In the genomic region with DNA sequence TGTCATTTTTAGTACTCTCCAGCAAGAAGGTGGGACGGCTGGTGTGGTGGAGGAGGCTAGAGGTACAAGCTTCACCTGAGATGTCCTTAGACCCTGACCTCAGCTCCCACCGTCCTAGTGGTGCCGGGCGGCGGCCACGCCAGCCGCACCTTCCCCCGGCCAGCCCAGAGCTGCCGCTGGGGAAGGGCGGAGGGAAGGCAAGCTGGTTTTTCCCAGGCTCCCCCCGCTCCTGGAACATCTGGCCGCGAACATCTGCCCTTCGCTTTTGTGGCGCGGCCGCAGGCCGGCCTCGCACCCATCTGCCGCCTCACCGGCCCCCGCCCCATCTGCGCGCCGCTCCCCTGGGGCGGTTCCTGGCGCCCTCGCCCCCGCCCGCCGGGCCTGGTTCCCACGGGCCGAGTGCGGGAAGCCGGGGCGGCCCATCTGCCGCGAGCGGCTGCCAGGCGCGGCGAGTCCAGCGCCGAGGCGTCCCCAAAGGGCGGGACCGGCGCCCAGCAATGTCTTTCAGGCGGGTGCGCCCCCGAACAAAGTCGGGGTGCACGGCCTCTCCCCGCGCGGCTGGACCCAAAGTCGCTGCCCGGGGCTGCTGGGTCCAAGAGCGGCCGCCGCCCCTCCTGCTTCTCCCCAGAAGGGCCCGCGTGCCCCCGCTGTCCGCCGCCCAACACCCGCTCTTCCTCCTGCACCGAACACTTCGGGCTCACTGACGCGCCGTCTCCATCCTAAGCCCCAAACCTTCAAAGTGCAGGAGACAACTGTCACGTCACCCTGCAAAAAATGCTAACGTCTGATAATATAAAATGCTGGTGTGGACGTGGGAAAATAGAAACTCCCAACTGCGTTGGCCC, we compare ENCODE assay signal across 8 cellular contexts. TPM values are rescaled to one million over a fixed set of nuclear protein-coding genes. Genes with fewer than 3 reads are reported as not detected.
DNase-seq lines count a peak whose midpoint lies in the region; ATAC-seq lines count a peak whose summit lies in the region.

No MANE protein-coding gene starts in this region.

- H3K4me1 ChIP-seq in urinary bladder (ENCODE audit: insufficient read depth): no peaks in the 10 kb centered on the region

- H3K27me3 Mint-ChIP-seq in dendritic cell treated with granulocyte-macrophage colony-stimulating factor and Interleukin-4, amounts not matched to agents 40 ng/mL and 50 ng/mL, for 4 days: peaks cover 32% of the 10 kb centered on the region
- H3K27me3 Mint-ChIP-seq in memory B cell: peaks cover 10% of the 10 kb centered on the region

- no peaks in the 10 kb centered on the region for H3K36me3 Mint-ChIP-seq in dendritic cell treated with granulocyte-macrophage colony-stimulating factor and Interleukin-4, amounts not matched to agents 40 ng/mL and 50 ng/mL, for 4 days (ENCODE audit: low read depth)
- H3K36me3 Mint-ChIP-seq in memory B cell: no peaks in the 10 kb centered on the region

- DNase-seq in EH (ENCODE audit: low read depth) (peak; percentile 57), NCI-H1694 treated with DMSO at 0.1 percent for 48 hours (lab: John Stamatoyannopoulos, UW) (peak; percentile 54), memory B cell (ENCODE audit: low spot score in 2 of 2) (no peak), NCI-H1048 (lab: John Stamatoyannopoulos, UW) (no peak), NOMO-1 (lab: John Stamatoyannopoulos, UW; ENCODE audit: unreplicated experiment in 2 of 2) (no peak), 8988T (no peak)

- peaks cover 11% of the 10 kb centered on the region for H3K4me1 Mint-ChIP-seq in dendritic cell treated with granulocyte-macrophage colony-stimulating factor and Interleukin-4, amounts not matched to agents 40 ng/mL and 50 ng/mL, for 4 days (ENCODE audit: low read depth)
- peaks cover 5% of the 10 kb centered on the region for H3K4me1 Mint-ChIP-seq in memory B cell

- no peaks in the 10 kb centered on the region for H3K9me3 Mint-ChIP-seq in dendritic cell treated with granulocyte-macrophage colony-stimulating factor and Interleukin-4, amounts not matched to agents 40 ng/mL and 50 ng/mL, for 4 days
- H3K9me3 Mint-ChIP-seq in memory B cell: no peaks in the 10 kb centered on the region

- peak overlapping the region; percentile 70 for H3K27ac ChIP-seq in urinary bladder (ENCODE audit: low read depth)

- peak overlapping the region; percentile 33 for H3K4me3 ChIP-seq in urinary bladder (ENCODE audit: low read depth, low read length)

- intact Hi-C loops in dendritic cell treated with granulocyte-macrophage colony-stimulating factor and Interleukin-4, amounts not matched to agents 40 ng/mL and 50 ng/mL, for 4 days (cut with micrococcal nuclease): no loop called here

- H3K36me3 ChIP-seq in urinary bladder (ENCODE audit: insufficient read depth): no peaks in the 10 kb centered on the region

- WGBS in urinary bladder: 2% methylated on average over 76 of the region's 76 CpGs

- peak; percentile 43 for ATAC-seq in memory B cell (ENCODE audit: low read depth)

- H3K27ac Mint-ChIP-seq in dendritic cell treated with granulocyte-macrophage colony-stimulating factor and Interleukin-4, amounts not matched to agents 40 ng/mL and 50 ng/mL, for 4 days: no peak overlapping the region
- no peak overlapping the region for H3K27ac Mint-ChIP-seq in memory B cell

- H3K4me3 Mint-ChIP-seq in dendritic cell treated with granulocyte-macrophage colony-stimulating factor and Interleukin-4, amounts not matched to agents 40 ng/mL and 50 ng/mL, for 4 days: peak overlapping the region; percentile 59
- H3K4me3 Mint-ChIP-seq in memory B cell: peak overlapping the region; percentile 77

RNA-seq across cellular contexts. Expression of a gene that starts 17.3 kb away (rescaled TPM):
- total RNA-seq in urinary bladder: 500 TPM
- 683 TPM for polyA plus RNA-seq in urinary bladder

RNA-seq across cellular contexts. Expression of a gene that starts 49.9 kb away (rescaled TPM):
- 4.8 TPM for total RNA-seq in urinary bladder
- polyA plus RNA-seq in urinary bladder: 10.1 TPM

Comparison
In these comparisons a context has a peak if more than half of its experiments do, and no peak if none do; other contexts are left out.
1. DNase-seq: peak in EH (single experiment) and NCI-H1694 treated with DMSO at 0.1 percent for 48 hours (single experiment); none in memory B cell (0 of 2), NCI-H1048 (single experiment), NOMO-1 (0 of 2) and 8988T (single experiment).